ENCODE assay signal across 17 cellular contexts in the genomic region with DNA sequence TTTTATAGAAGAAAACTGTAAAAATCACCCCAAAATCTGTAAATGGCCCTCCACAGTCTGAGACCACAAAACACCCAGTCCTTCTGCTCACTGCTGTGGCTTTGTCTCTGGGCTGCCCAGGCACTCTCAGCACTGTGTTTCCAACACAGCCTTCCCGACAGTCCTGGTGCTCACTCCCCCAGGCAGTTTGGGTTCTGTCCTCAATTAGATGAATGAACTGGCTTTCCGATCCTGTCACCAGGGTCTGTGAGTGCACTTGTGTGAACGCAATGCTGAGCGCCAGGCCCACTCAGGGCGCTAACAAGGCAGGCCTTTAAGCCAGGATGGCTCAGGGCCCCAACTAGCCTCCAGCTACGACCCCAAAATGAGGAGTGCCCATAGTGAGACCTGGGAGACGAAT. TPM values are rescaled to one million over a fixed set of nuclear protein-coding genes. Genes with fewer than 3 reads are reported as not detected.
DNase-seq lines count a peak whose midpoint lies in the region; ATAC-seq and TF ChIP-seq lines count a peak whose summit lies in the region.
"Had no signal": no experiment of that assay in that cellular context is flagged by ENCODE, and none has a peak within 500 bp of the region (broad histone marks: within the 10 kb centered on the region; RNA-seq: fewer than 3 reads in every experiment).

No MANE protein-coding gene starts in this region.

- TF ChIP-seq CTCF in BE2C (IDR thresholded peaks at IDR 0.05; ENCODE audit: low read depth, low read length): no peak
- TF ChIP-seq CTCF in CD4-positive, alpha-beta T cell (IDR thresholded peaks at IDR 0.05): no peak
- TF ChIP-seq CTCF in WTC11 (IDR thresholded peaks at IDR 0.05): no peak
- no peak for TF ChIP-seq CTCF in nephron (IDR thresholded peaks at IDR 0.05; ENCODE audit: unreplicated experiment in 3 of 3)

- H3K9me3 ChIP-seq in BE2C: no peaks in the 10 kb centered on the region
- no peaks in the 10 kb centered on the region for H3K9me3 ChIP-seq in CD4-positive, alpha-beta T cell (ENCODE audit: control insufficient read depth, low read length)
- H3K9me3 ChIP-seq: SJCRH30 had no signal

- no peaks in the 10 kb centered on the region for H3K9me3 Mint-ChIP-seq in CD4-positive, alpha-beta T cell
- no peaks in the 10 kb centered on the region for H3K9me3 Mint-ChIP-seq in WTC11
- no peaks in the 10 kb centered on the region for H3K9me3 Mint-ChIP-seq in nephron
- H3K9me3 Mint-ChIP-seq: CD8-positive, alpha-beta memory T cell had no signal

- H3K4me3 Mint-ChIP-seq in CD4-positive, alpha-beta T cell: peak overlapping the region; percentile 54
- no peak overlapping the region for H3K4me3 Mint-ChIP-seq in WTC11
- H3K4me3 Mint-ChIP-seq in nephron: peak overlapping the region; percentile 64 to 76 (median 68)

- no peak for ATAC-seq in CD4-positive, alpha-beta T cell (ENCODE audit: poor library complexity)
- ATAC-seq in WTC11: no peak
- ATAC-seq in GM21737 (IDR thresholded peaks at IDR 0.05; ENCODE audit: unreplicated experiment): no peak
- no peak for ATAC-seq in GM19467 (IDR thresholded peaks at IDR 0.05; ENCODE audit: unreplicated experiment)
- ATAC-seq: HCT116 had no signal

- no peaks in the 10 kb centered on the region for H3K27me3 Mint-ChIP-seq in CD4-positive, alpha-beta T cell
- H3K27me3 Mint-ChIP-seq in WTC11 (ENCODE audit: low read depth) (no peaks in the 10 kb centered on the region), nephron (ENCODE audit: low read depth) (no peaks in the 10 kb centered on the region)
- H3K27me3 Mint-ChIP-seq: CD8-positive, alpha-beta memory T cell had no signal

- H3K4me1 Mint-ChIP-seq in CD4-positive, alpha-beta T cell (ENCODE audit: low read depth): peaks cover 30% of the 10 kb centered on the region
- H3K4me1 Mint-ChIP-seq in WTC11 (peaks cover 10% of the 10 kb centered on the region), nephron (peaks cover 10% of the 10 kb centered on the region)

- no peak overlapping the region for H3K27ac Mint-ChIP-seq in CD4-positive, alpha-beta T cell
- H3K27ac Mint-ChIP-seq in WTC11 (peak overlapping the region; percentile 9; the same call in 1 of the 2 replicates), nephron (no peak overlapping the region)

- H3K36me3 Mint-ChIP-seq in CD4-positive, alpha-beta T cell (ENCODE audit: low read depth): peaks cover 56% of the 10 kb centered on the region
- H3K36me3 Mint-ChIP-seq in WTC11: peaks cover 43% of the 10 kb centered on the region
- peaks cover 33% of the 10 kb centered on the region for H3K36me3 Mint-ChIP-seq in nephron (ENCODE audit: low read depth)

- no peak overlapping the region for H3K27ac ChIP-seq in CD4-positive, alpha-beta T cell (ENCODE audit: low read depth, low read length)
- H3K27ac ChIP-seq: GM23248, SJCRH30 had no signal

- no peaks in the 10 kb centered on the region for H3K27me3 ChIP-seq in BE2C
- H3K27me3 ChIP-seq in CD4-positive, alpha-beta T cell (ENCODE audit: control insufficient read depth, insufficient read depth, low read length): no peaks in the 10 kb centered on the region
- H3K27me3 ChIP-seq: SJCRH30 had no signal

- CTCF ChIA-PET in CD4-positive, alpha-beta T cell (lab: Charles Lee): no interaction called here
- CTCF ChIA-PET in WTC11 (lab: Charles Lee): interaction anchor here (0.9 kb wide), 1 partner anchor 119 kb away, joined by 3 read pairs; no protein-coding TSS in a partner anchor

- POLR2A ChIA-PET in CD4-positive, alpha-beta T cell (lab: Charles Lee): no interaction called here
- POLR2A ChIA-PET in WTC11 (lab: Charles Lee): no interaction called here

- intact Hi-C loops in CD4-positive, alpha-beta T cell (cut with DNase I, micrococcal nuclease): no loop called here

- peaks cover 3% of the 10 kb centered on the region; the same call in 1 of the 2 replicates for H3K4me1 ChIP-seq in BE2C
- H3K4me1 ChIP-seq: SJCRH30 had no signal

- DNase-seq in BE2C (peak; percentile 40), WTC11 (ENCODE audit: low spot score) (no peak), NCI-H1417 treated with DMSO at 0.1 percent for 48 hours (lab: John Stamatoyannopoulos, UW) (no peak)
- DNase-seq in CD4-positive, alpha-beta T cell: no peak
- DNase-seq: CD8-positive, alpha-beta memory T cell; DMS79 treated with DMSO at 0.1 percent for 48 hours; GM23248; NCI-H1436 treated with DMSO at 0.1 percent for 48 hours; NCI-H2081; NCI-H748 treated with DMSO at 0.1 percent for 48 hours; OCI-M1; RPMI8226; SJCRH30 had no signal

- H3K4me3 ChIP-seq in BE2C (ENCODE audit: low read depth, low read length): no peak overlapping the region
- H3K4me3 ChIP-seq: GM23248, SJCRH30 had no signal

- peaks cover 48% of the 10 kb centered on the region for H3K36me3 ChIP-seq in BE2C

TF ChIP-seq in WTC11, 78 proteins besides CTCF, POLR2A, EP300 and RAD21 (continues in another document):
- TF ChIP-seq, protein P1, sequence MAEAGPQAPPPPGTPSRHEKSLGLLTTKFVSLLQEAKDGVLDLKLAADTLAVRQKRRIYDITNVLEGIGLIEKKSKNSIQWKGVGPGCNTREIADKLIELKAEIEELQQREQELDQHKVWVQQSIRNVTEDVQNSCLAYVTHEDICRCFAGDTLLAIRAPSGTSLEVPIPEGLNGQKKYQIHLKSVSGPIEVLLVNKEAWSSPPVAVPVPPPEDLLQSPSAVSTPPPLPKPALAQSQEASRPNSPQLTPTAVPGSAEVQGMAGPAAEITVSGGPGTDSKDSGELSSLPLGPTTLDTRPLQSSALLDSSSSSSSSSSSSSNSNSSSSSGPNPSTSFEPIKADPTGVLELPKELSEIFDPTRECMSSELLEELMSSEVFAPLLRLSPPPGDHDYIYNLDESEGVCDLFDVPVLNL (CRISPR knock-in tag; IDR thresholded peaks at IDR 0.05; ENCODE audit: borderline replicate concordance, low read depth): no peak
- TF ChIP-seq, protein P2, sequence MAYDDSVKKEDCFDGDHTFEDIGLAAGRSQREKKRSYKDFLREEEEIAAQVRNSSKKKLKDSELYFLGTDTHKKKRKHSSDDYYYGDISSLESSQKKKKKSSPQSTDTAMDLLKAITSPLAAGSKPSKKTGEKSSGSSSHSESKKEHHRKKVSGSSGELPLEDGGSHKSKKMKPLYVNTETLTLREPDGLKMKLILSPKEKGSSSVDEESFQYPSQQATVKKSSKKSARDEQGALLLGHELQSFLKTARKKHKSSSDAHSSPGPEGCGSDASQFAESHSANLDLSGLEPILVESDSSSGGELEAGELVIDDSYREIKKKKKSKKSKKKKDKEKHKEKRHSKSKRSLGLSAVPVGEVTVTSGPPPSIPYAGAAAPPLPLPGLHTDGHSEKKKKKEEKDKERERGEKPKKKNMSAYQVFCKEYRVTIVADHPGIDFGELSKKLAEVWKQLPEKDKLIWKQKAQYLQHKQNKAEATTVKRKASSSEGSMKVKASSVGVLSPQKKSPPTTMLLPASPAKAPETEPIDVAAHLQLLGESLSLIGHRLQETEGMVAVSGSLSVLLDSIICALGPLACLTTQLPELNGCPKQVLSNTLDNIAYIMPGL (CRISPR knock-in tag; IDR thresholded peaks at IDR 0.05): no peak
- TF ChIP-seq, protein P3, sequence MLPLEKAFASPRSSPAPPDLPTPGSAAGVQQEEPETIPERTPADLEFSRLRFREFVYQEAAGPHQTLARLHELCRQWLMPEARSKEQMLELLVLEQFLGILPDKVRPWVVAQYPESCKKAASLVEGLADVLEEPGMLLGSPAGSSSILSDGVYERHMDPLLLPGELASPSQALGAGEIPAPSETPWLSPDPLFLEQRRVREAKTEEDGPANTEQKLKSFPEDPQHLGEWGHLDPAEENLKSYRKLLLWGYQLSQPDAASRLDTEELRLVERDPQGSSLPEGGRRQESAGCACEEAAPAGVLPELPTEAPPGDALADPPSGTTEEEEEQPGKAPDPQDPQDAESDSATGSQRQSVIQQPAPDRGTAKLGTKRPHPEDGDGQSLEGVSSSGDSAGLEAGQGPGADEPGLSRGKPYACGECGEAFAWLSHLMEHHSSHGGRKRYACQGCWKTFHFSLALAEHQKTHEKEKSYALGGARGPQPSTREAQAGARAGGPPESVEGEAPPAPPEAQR (CRISPR knock-in tag; IDR thresholded peaks at IDR 0.05): no peak
- TF ChIP-seq NR1H2 (CRISPR knock-in tag; IDR thresholded peaks at IDR 0.05): no peak
- no peak for TF ChIP-seq TP53 (CRISPR knock-in tag; IDR thresholded peaks at IDR 0.05)
- TF ChIP-seq, protein P4, sequence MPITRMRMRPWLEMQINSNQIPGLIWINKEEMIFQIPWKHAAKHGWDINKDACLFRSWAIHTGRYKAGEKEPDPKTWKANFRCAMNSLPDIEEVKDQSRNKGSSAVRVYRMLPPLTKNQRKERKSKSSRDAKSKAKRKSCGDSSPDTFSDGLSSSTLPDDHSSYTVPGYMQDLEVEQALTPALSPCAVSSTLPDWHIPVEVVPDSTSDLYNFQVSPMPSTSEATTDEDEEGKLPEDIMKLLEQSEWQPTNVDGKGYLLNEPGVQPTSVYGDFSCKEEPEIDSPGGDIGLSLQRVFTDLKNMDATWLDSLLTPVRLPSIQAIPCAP (CRISPR knock-in tag; IDR thresholded peaks at IDR 0.05): no peak
- no peak for TF ChIP-seq IRF2 (CRISPR knock-in tag; IDR thresholded peaks at IDR 0.05; ENCODE audit: borderline replicate concordance, low read depth)
- TF ChIP-seq CREM (CRISPR knock-in tag; IDR thresholded peaks at IDR 0.05): no peak
- TF ChIP-seq GRHL2 (CRISPR knock-in tag; IDR thresholded peaks at IDR 0.05; ENCODE audit: insufficient replicate concordance, severe bottlenecking): no peak
- no peak for TF ChIP-seq ZBTB21 (CRISPR knock-in tag; IDR thresholded peaks at IDR 0.05; ENCODE audit: borderline replicate concordance)
- no peak for TF ChIP-seq ZNF121 (CRISPR knock-in tag; IDR thresholded peaks at IDR 0.05)
- no peak for TF ChIP-seq SMAD3 (CRISPR knock-in tag; IDR thresholded peaks at IDR 0.05; ENCODE audit: borderline replicate concordance)
- TF ChIP-seq, protein P5, sequence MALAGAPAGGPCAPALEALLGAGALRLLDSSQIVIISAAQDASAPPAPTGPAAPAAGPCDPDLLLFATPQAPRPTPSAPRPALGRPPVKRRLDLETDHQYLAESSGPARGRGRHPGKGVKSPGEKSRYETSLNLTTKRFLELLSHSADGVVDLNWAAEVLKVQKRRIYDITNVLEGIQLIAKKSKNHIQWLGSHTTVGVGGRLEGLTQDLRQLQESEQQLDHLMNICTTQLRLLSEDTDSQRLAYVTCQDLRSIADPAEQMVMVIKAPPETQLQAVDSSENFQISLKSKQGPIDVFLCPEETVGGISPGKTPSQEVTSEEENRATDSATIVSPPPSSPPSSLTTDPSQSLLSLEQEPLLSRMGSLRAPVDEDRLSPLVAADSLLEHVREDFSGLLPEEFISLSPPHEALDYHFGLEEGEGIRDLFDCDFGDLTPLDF (CRISPR knock-in tag; IDR thresholded peaks at IDR 0.05): no peak
- TF ChIP-seq TEAD1 (CRISPR knock-in tag; IDR thresholded peaks at IDR 0.05): no peak

RNA-seq across cellular contexts. Expression of a gene that starts 3.3 kb away (rescaled TPM):
- 65.7 TPM for polyA plus RNA-seq in BE2C (2012; ENCODE audit: insufficient read depth, insufficient read length, low read depth)
- 100 to 1,000 TPM; 157 to 160 TPM for total RNA-seq in CD4-positive, alpha-beta T cell
- 43.8 to 47.8 TPM (median 46.7 TPM) in 3 replicates for total RNA-seq in WTC11 (2021)

RNA-seq across cellular contexts. Expression of a gene that starts 12.5 kb away (rescaled TPM):
- 76.2 TPM for polyA plus RNA-seq in BE2C (2012; ENCODE audit: insufficient read depth, insufficient read length, low read depth)
- total RNA-seq in CD4-positive, alpha-beta T cell: 1 to 10 TPM; 3.6 to 3.7 TPM
- 33.6 to 38.9 TPM (median 34.7 TPM) in 3 replicates for total RNA-seq in WTC11 (2021)

RNA-seq across cellular contexts. Expression of a gene that starts 12.6 kb away (rescaled TPM):
- polyA plus RNA-seq in BE2C (2012; ENCODE audit: insufficient read depth, insufficient read length, low read depth): 96.1 TPM
- 10 to 100 TPM; 12.8 to 13.0 TPM for total RNA-seq in CD4-positive, alpha-beta T cell
- total RNA-seq in WTC11 (2021): 100 to 108 TPM (median 102 TPM) in 3 replicates
